Comparison of ENCODE assay signal across 9 cellular contexts in genomic region chr5:54742417-54742889, GRCh38.
DNase-seq lines count a peak whose midpoint lies in the region; ATAC-seq and TF ChIP-seq lines count a peak whose summit lies in the region.
"Had no signal": no experiment of that assay in that cellular context is flagged by ENCODE, and none has a peak within 500 bp of the region (broad histone marks: within the 10 kb centered on the region; RNA-seq: fewer than 3 reads in every experiment).

No MANE protein-coding gene starts in this region.

- peaks cover 41 to 61% (median 56%) of the 10 kb centered on the region in 3 donors for H3K4me1 Mint-ChIP-seq in CD8-positive, alpha-beta memory T cell

- no peaks in the 10 kb centered on the region for H3K9me3 ChIP-seq in body of pancreas
- no peaks in the 10 kb centered on the region for H3K9me3 ChIP-seq in CD8-positive, alpha-beta memory T cell (ENCODE audit: low read length)

- ATAC-seq in body of pancreas (peak; percentile 43), HG03095 (IDR thresholded peaks at IDR 0.05; ENCODE audit: unreplicated experiment) (no peak)

- peaks cover 0 to 4% of the 10 kb centered on the region in 2 donors for H3K27me3 Mint-ChIP-seq in CD8-positive, alpha-beta memory T cell

- POLR2A ChIA-PET in CD8-positive, alpha-beta memory T cell (lab: Charles Lee), result no interaction called here

- CTCF ChIA-PET in CD8-positive, alpha-beta memory T cell (lab: Charles Lee), result interaction anchor here (1.2 kb wide), 2 partner anchors 9 to 224 kb away, joined by 3 read pairs; partner anchors contain the start of gene SNX18

- peaks cover 0 to 3% (median 0%) of the 10 kb centered on the region in 3 donors for H3K36me3 Mint-ChIP-seq in CD8-positive, alpha-beta memory T cell

- no peak for TF ChIP-seq POLR2A in body of pancreas (IDR thresholded peaks at IDR 0.05)

- H3K4me1 ChIP-seq in body of pancreas, result peaks cover 9% of the 10 kb centered on the region
- H3K4me1 ChIP-seq in CD8-positive, alpha-beta memory T cell (ENCODE audit: insufficient read depth, low read length), result peaks cover 37% of the 10 kb centered on the region

- H3K4me3 Mint-ChIP-seq in CD8-positive, alpha-beta memory T cell, result peak overlapping the region in 1 of 7 donors; percentile 46

- DNase-seq in AG08395 (ENCODE audit: low spot score) (peak; percentile 49), HT1080 (ENCODE audit: low read depth) (peak; percentile 44), body of pancreas (peak; percentile 17 to 37 (median 21)), kidney epithelial cell (ENCODE audit: low read depth) (peak; percentile 10), NCI-H2081 (lab: John Stamatoyannopoulos, UW) (no peak), COR-L47 (lab: John Stamatoyannopoulos, UW) (no peak)
- no peak for DNase-seq in CD8-positive, alpha-beta memory T cell
- DNase-seq: midbrain had no signal

- H3K36me3 ChIP-seq in body of pancreas (replicated peaks in 1 of 2; ENCODE audit: insufficient read depth in 1 of 2, low read depth in 2 of 2), result no peaks in the 10 kb centered on the region
- H3K36me3 ChIP-seq in kidney epithelial cell (ENCODE audit: control insufficient read depth, insufficient read depth, low read length), result no peaks in the 10 kb centered on the region
- no peaks in the 10 kb centered on the region for H3K36me3 ChIP-seq in CD8-positive, alpha-beta memory T cell (ENCODE audit: insufficient read depth, low read length)

- no peaks in the 10 kb centered on the region for H3K9me3 Mint-ChIP-seq in CD8-positive, alpha-beta memory T cell

- H3K27me3 ChIP-seq in body of pancreas (no peaks in the 10 kb centered on the region), kidney epithelial cell (ENCODE audit: control insufficient read depth, insufficient read depth, low read length) (no peaks in the 10 kb centered on the region)
- H3K27me3 ChIP-seq in CD8-positive, alpha-beta memory T cell (ENCODE audit: insufficient read depth, low read length, poor library complexity, severe bottlenecking), result no peaks in the 10 kb centered on the region

- intact Hi-C loops in body of pancreas (cut with DNase I), result no loop called here

- H3K4me3 ChIP-seq in body of pancreas, result no peak overlapping the region
- no peak overlapping the region for H3K4me3 ChIP-seq in kidney epithelial cell (ENCODE audit: low read depth, low read length)
- H3K4me3 ChIP-seq in CD8-positive, alpha-beta memory T cell (ENCODE audit: low read length), result no peak overlapping the region

- H3K27ac ChIP-seq in body of pancreas, result peak overlapping the region in 1 of 4 donors; percentile 8
- no peak overlapping the region for H3K27ac ChIP-seq in CD8-positive, alpha-beta memory T cell (ENCODE audit: low read depth, low read length)

- peak overlapping the region in 2 of 8 donors; percentile 26 to 48 for H3K27ac Mint-ChIP-seq in CD8-positive, alpha-beta memory T cell

- TF ChIP-seq CTCF in body of pancreas (IDR thresholded peaks at IDR 0.05) (peak in 1 of 7 experiments; percentile 18), kidney epithelial cell (IDR thresholded peaks at IDR 0.05; ENCODE audit: insufficient read depth, low read length, poor library complexity, severe bottlenecking) (no peak)

- WGBS in body of pancreas, 2 donors, result 15 to 32% methylated on average over 7 of the region's 7 CpGs

Comparison
In these comparisons a context has a peak if more than half of its experiments do, and no peak if none do; other contexts are left out.
1. DNase-seq: peak in AG08395 (single experiment), HT1080 (single experiment), body of pancreas (4 of 4) and kidney epithelial cell (single experiment); none in CD8-positive, alpha-beta memory T cell (0 of 5), NCI-H2081 (0 of 2) and COR-L47 (single experiment).